ENCODE assay signal across 14 cellular contexts in the genomic region with DNA sequence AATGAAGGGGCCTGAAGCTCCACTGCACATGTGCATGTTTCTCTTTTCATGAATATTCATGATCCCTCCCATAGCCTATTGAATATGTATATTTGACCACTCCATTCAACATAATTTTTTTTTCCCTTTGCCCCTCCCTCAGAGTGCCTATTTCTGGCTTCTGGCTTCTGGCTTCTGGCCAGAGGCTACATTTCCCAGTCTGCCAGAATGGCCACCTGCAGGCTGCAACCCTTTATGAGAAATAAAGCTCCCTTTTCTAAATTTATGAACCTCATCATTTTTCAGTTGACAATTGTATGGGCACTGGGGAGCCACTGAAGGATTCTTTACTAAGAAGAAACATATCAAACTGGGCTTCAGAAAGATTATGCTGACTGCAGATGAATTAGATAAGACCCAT.
A peak's percentile ranks its signal among the peaks of the same experiment; 100 is the strongest.
DNase-seq lines count a peak whose midpoint lies in the region; TF ChIP-seq lines count a peak whose summit lies in the region.
"Had no signal": no experiment of that assay in that cellular context is flagged by ENCODE, and none has a peak within 500 bp of the region (broad histone marks: within the 10 kb centered on the region; RNA-seq: fewer than 3 reads in every experiment).

No MANE protein-coding gene starts in this region.

- in situ Hi-C loops in ACHN (cut with HindIII; ENCODE audit: low pct_ligation_motif_present, low pct_unique_long_range_greater_than_20kb, low sequenced_read_pairs): no loop called here

- POLR2A ChIA-PET in A673 (lab: Charles Lee; ENCODE audit: low non-redundant PET): no interaction called here
- POLR2A ChIA-PET in HEK293 (lab: Yijun Ruan, JAX): no interaction called here

- no peaks in the 10 kb centered on the region for H3K27me3 ChIP-seq in A673 (replicated peaks; ENCODE audit: insufficient read depth, low read depth, low read length, poor library complexity)

- TF ChIP-seq CTCF in A673 (conservative IDR thresholded peaks at IDR 0.05; ENCODE audit: low read depth, low read length): no peak
- no peak for TF ChIP-seq CTCF in HEK293 (tag by site-specific recombination; IDR thresholded peaks at IDR 0.05)

- CTCF ChIA-PET in A673 (lab: Charles Lee) (no interaction called here), HEK293 (lab: Yijun Ruan, JAX) (no interaction called here)

- H3K36me3 ChIP-seq in A673 (ENCODE audit: insufficient read depth, low read length, poor library complexity, severe bottlenecking) (no peaks in the 10 kb centered on the region), HEK293 (ENCODE audit: control insufficient read depth in 2 of 2, insufficient read depth in 1 of 2, low read length in 2 of 2) (no peaks in the 10 kb centered on the region)

- no TSS peak for BruUV-seq in A673 (replicated peaks; lab: Mats Ljungman, UMichigan)

- intact Hi-C loops in A673 (cut with micrococcal nuclease; ENCODE audit: unreplicated experiment): no loop called here

- no peak overlapping the region for H3K27ac ChIP-seq in A673 (ENCODE audit: low read depth, low read length, poor library complexity, severe bottlenecking)
- no peak overlapping the region for H3K27ac ChIP-seq in HEK293 (ENCODE audit: extremely low read depth, low read depth, low read length)

- DNase-seq in NCI-H1417 (lab: John Stamatoyannopoulos, UW) (peak in 2 of 3 experiments; percentile 37 to 39), NCI-H1417 treated with DMSO at 0.1 percent for 48 hours (lab: John Stamatoyannopoulos, UW) (no peak), A673 (ENCODE audit: low spot score) (peak; percentile 6), SHP77 treated with DMSO at 0.1 percent for 48 hours (lab: John Stamatoyannopoulos, UW) (peak; percentile 37), ACHN (no peak), SIG-M5 treated with dmso at 0.1 percent for 504 hours (lab: John Stamatoyannopoulos, UW; ENCODE audit: unreplicated experiment) (no peak)
- DNase-seq in activated T-cell treated with anti-CD3 and anti-CD28 coated beads, Interleukin-2, amount 50 U/mL, for 1 hour: no peak
- DNase-seq: CD8-positive, alpha-beta T cell; KG1; MM.1S; NCI-H1694; NCI-H2227 treated with DMSO at 0.1 percent for 48 hours; Right ventricle myocardium superior had no signal

- H3K4me3 ChIP-seq in A673 (ENCODE audit: low read depth, low read length, poor library complexity, severe bottlenecking) (no peak overlapping the region), HEK293 (ENCODE audit: low read depth, low read length) (no peak overlapping the region)

- H3K4me1 ChIP-seq in A673 (ENCODE audit: insufficient read depth, low read length, poor library complexity, severe bottlenecking): peaks cover 23% of the 10 kb centered on the region
- H3K4me1 ChIP-seq in HEK293 (ENCODE audit: control insufficient read depth, insufficient read depth, low read length): peaks cover 26% of the 10 kb centered on the region

- no peaks in the 10 kb centered on the region for H3K9me3 ChIP-seq in A673 (ENCODE audit: low read depth, low read length, poor library complexity, severe bottlenecking)
- no peaks in the 10 kb centered on the region for H3K9me3 ChIP-seq in HEK293 (ENCODE audit: control insufficient read depth, insufficient read depth, low read depth, low read length)

TF ChIP-seq in HEK293, 187 proteins besides CTCF, POLR2A, EP300 and RAD21:
- TF ChIP-seq OSR2 (tag by site-specific recombination; IDR thresholded peaks at IDR 0.05): peak; percentile 16; the same call in 1 of the 2 replicates
- TF ChIP-seq GLIS2 (tag by site-specific recombination; IDR thresholded peaks at IDR 0.05): no peak
- TF ChIP-seq ZSCAN30 (tag by site-specific recombination; IDR thresholded peaks at IDR 0.05): 0 out of 2 replicates have a peak, but pooled peaks have one; percentile 59
- TF ChIP-seq ZNF292 (tag by site-specific recombination; IDR thresholded peaks at IDR 0.05; ENCODE audit: borderline replicate concordance, low read depth): no peak
- 0 out of 2 replicates have a peak, but pooled peaks have one; percentile 30 for TF ChIP-seq ZNF561 (tag by site-specific recombination; IDR thresholded peaks at IDR 0.05; ENCODE audit: borderline replicate concordance)
- TF ChIP-seq ZBTB44 (tag by site-specific recombination; IDR thresholded peaks at IDR 0.05): 0 out of 2 replicates have a peak, but pooled peaks have one; percentile 18
- 0 out of 2 replicates have a peak, but pooled peaks have one; percentile 8 for TF ChIP-seq PRDM6 (tag by site-specific recombination; IDR thresholded peaks at IDR 0.05)
- TF ChIP-seq KLF9 (tag by site-specific recombination; IDR thresholded peaks at IDR 0.05; ENCODE audit: low read depth): no peak
- TF ChIP-seq ZIC2 (tag by site-specific recombination; IDR thresholded peaks at IDR 0.05): peak; percentile 30; the same call in 1 of the 2 replicates

Comparison
In these comparisons a context has a peak if more than half of its experiments do, and no peak if none do; other contexts are left out.
1. DNase-seq: peak in NCI-H1417 (2 of 3), A673 (single experiment) and SHP77 treated with DMSO at 0.1 percent for 48 hours (single experiment); none in NCI-H1417 treated with DMSO at 0.1 percent for 48 hours (single experiment), activated T-cell treated with anti-CD3 and anti-CD28 coated beads, Interleukin-2, amount 50 U/mL, for 1 hour (single experiment), ACHN (single experiment) and SIG-M5 treated with dmso at 0.1 percent for 504 hours (single experiment).